Comparison of ENCODE assay signal across 15 cellular contexts in the genomic region with DNA sequence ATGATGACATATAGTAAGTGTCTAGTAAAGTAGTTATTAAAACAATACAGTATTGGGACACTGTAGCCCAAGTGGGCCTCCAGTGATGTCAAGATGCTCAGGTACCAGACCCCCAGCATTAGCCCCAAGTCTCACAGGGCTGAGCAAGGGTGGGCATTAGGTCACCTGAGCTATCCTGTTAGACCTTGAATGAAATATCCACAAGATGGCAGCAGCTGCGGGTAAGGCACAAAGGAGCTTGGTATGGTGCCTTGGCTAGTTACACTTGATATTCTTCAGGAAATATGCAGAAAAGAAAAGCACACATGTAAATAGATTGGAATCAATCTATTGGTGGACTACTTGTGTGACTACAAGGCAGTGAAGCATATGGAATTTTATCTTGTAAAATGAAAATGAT.
DNase-seq lines count a peak whose midpoint lies in the region; ATAC-seq and TF ChIP-seq lines count a peak whose summit lies in the region.
"Had no signal": no experiment of that assay in that cellular context is flagged by ENCODE, and none has a peak within 500 bp of the region (broad histone marks: within the 10 kb centered on the region; RNA-seq: fewer than 3 reads in every experiment).

No MANE protein-coding gene starts in this region.

- H3K27ac ChIP-seq in A673 (ENCODE audit: low read depth, low read length, poor library complexity, severe bottlenecking) (no peak overlapping the region), brain microvascular endothelial cell (no peak overlapping the region), ascending aorta (no peak overlapping the region)

- peak; percentile 55 for TF ChIP-seq CTCF in A673 (conservative IDR thresholded peaks at IDR 0.05; ENCODE audit: low read depth, low read length)
- peak; percentile 60 for TF ChIP-seq CTCF in GM13977 (IDR thresholded peaks at IDR 0.05; ENCODE audit: extremely low read depth, insufficient read depth, missing control alignments)
- TF ChIP-seq CTCF in brain microvascular endothelial cell (IDR thresholded peaks at IDR 0.05; ENCODE audit: low read depth, low read length, missing control alignments), result peak; percentile 10
- no peak for TF ChIP-seq CTCF in ascending aorta (IDR thresholded peaks at IDR 0.05)

- CTCF ChIA-PET in A673 (lab: Charles Lee), result interaction anchor here (1.0 kb wide), 1 partner anchor 293 kb away, joined by 6 read pairs; no protein-coding TSS in a partner anchor

- intact Hi-C loops in A673 (cut with micrococcal nuclease; ENCODE audit: unreplicated experiment), result loop anchor here (5.0 kb wide), 1 partner anchor 294 kb away; no protein-coding TSS in a partner anchor
- intact Hi-C loops in ascending aorta (cut with DNase I), result no loop called here

- H3K27ac Mint-ChIP-seq in activated T-cell treated with anti-CD3 and anti-CD28 coated beads, Interleukin-2, amount 50 U/mL, for 24 hours, result no peak overlapping the region
- H3K27ac Mint-ChIP-seq: activated T-helper 2 cell treated with anti-CD3 and anti-CD28 coated beads, Interferon-gamma antibody, Interleukin-2, Interleukin-4, amounts not matched to agents 10 μg/mL and 5 μg/mL and 100 μg/mL, durations not matched to agents 14 hours and 24 hours and 36 hours; IgD-negative memory B cell; T-helper 1 cell treated with Interleukin-12 subunit alpha and Interleukin-12 subunit beta and Interleukin-4 antibody, amounts not matched to agents 30 μg/mL and 1 μg/mL, for 36 hours had no signal

- H3K4me1 ChIP-seq in A673 (ENCODE audit: insufficient read depth, low read length, poor library complexity, severe bottlenecking) (no peaks in the 10 kb centered on the region), ascending aorta (no peaks in the 10 kb centered on the region)

- H3K27me3 ChIP-seq in A673 (replicated peaks; ENCODE audit: insufficient read depth, low read depth, low read length, poor library complexity) (no peaks in the 10 kb centered on the region), brain microvascular endothelial cell (replicated peaks) (no peaks in the 10 kb centered on the region), ascending aorta (no peaks in the 10 kb centered on the region)

- H3K9me3 ChIP-seq in A673 (ENCODE audit: low read depth, low read length, poor library complexity, severe bottlenecking), result no peaks in the 10 kb centered on the region
- H3K9me3 ChIP-seq in ascending aorta, result no peaks in the 10 kb centered on the region

- no peak overlapping the region for H3K4me3 ChIP-seq in A673 (ENCODE audit: low read depth, low read length, poor library complexity, severe bottlenecking)
- no peak overlapping the region for H3K4me3 ChIP-seq in brain microvascular endothelial cell (ENCODE audit: low read depth, low read length)
- no peak overlapping the region for H3K4me3 ChIP-seq in ascending aorta

- peak; percentile 30 for DNase-seq in A673 (ENCODE audit: low spot score)
- DNase-seq in GM13977 (ENCODE audit: low spot score), result no peak
- DNase-seq in NAMALWA (ENCODE audit: low spot score), result peak; percentile 39
- no peak for DNase-seq in brain microvascular endothelial cell
- DNase-seq in ascending aorta (ENCODE audit: low spot score in 2 of 2), result no peak
- no peak for DNase-seq in GM19240 (ENCODE audit: insufficient read length, low spot score)
- no peak for DNase-seq in activated T-cell treated with anti-CD3 and anti-CD28 coated beads, Interleukin-2, amount 50 U/mL, for 24 hours
- DNase-seq: activated CD4-positive, alpha-beta T cell treated with anti-CD3 and anti-CD28 coated beads, Interleukin-2, amount 50 U/mL, for 4 hours; NCI-H2029 treated with DMSO at 0.1 percent for 48 hours; posterior cingulate gyrus; stimulated activated naive CD4-positive, alpha-beta T cell had no signal

- no peak overlapping the region for H3K4me3 Mint-ChIP-seq in activated T-cell treated with anti-CD3 and anti-CD28 coated beads, Interleukin-2, amount 50 U/mL, for 24 hours
- H3K4me3 Mint-ChIP-seq: IgD-negative memory B cell; T-helper 1 cell treated with Interleukin-12 subunit alpha and Interleukin-12 subunit beta and Interleukin-4 antibody, amounts not matched to agents 30 μg/mL and 1 μg/mL, for 36 hours had no signal

- no peaks in the 10 kb centered on the region for H3K36me3 ChIP-seq in A673 (ENCODE audit: insufficient read depth, low read length, poor library complexity, severe bottlenecking)
- H3K36me3 ChIP-seq in brain microvascular endothelial cell (replicated peaks), result no peaks in the 10 kb centered on the region
- no peaks in the 10 kb centered on the region for H3K36me3 ChIP-seq in ascending aorta

- POLR2A ChIA-PET in A673 (lab: Charles Lee; ENCODE audit: low non-redundant PET), result no interaction called here

- H3K9me3 Mint-ChIP-seq in activated T-cell treated with anti-CD3 and anti-CD28 coated beads, Interleukin-2, amount 50 U/mL, for 24 hours, result peaks cover 12% of the 10 kb centered on the region
- H3K9me3 Mint-ChIP-seq: T-helper 1 cell treated with Interleukin-12 subunit alpha and Interleukin-12 subunit beta and Interleukin-4 antibody, amounts not matched to agents 30 μg/mL and 1 μg/mL, for 36 hours had no signal

- H3K36me3 Mint-ChIP-seq in activated T-cell treated with anti-CD3 and anti-CD28 coated beads, Interleukin-2, amount 50 U/mL, for 24 hours (ENCODE audit: low read depth), result no peaks in the 10 kb centered on the region
- H3K36me3 Mint-ChIP-seq: IgD-negative memory B cell had no signal

- in situ Hi-C loops in GM13977 (cut with MboI; ENCODE audit: low pct_unique_long_range_greater_than_20kb, low sequenced_read_pairs, unreplicated experiment), result no loop called here
- in situ Hi-C loops in brain microvascular endothelial cell (cut with HindIII; ENCODE audit: low pct_ligation_motif_present, low sequenced_read_pairs), result no loop called here

- no TSS peak for BruUV-seq in A673 (replicated peaks; lab: Mats Ljungman, UMichigan)

- no peak for ATAC-seq in HG03460 (IDR thresholded peaks at IDR 0.05; ENCODE audit: unreplicated experiment)

- no peaks in the 10 kb centered on the region for H3K27me3 Mint-ChIP-seq in activated T-cell treated with anti-CD3 and anti-CD28 coated beads, Interleukin-2, amount 50 U/mL, for 24 hours
- H3K27me3 Mint-ChIP-seq: IgD-negative memory B cell had no signal

- no peaks in the 10 kb centered on the region for H3K4me1 Mint-ChIP-seq in activated T-cell treated with anti-CD3 and anti-CD28 coated beads, Interleukin-2, amount 50 U/mL, for 24 hours (ENCODE audit: low read depth)
- H3K4me1 Mint-ChIP-seq: IgD-negative memory B cell had no signal

Comparison
In these comparisons a context has a peak if more than half of its experiments do, and no peak if none do; other contexts are left out.
1. DNase-seq: peak in A673 (single experiment) and NAMALWA (single experiment); none in GM13977 (single experiment), brain microvascular endothelial cell (single experiment), ascending aorta (0 of 2), GM19240 (single experiment) and activated T-cell treated with anti-CD3 and anti-CD28 coated beads, Interleukin-2, amount 50 U/mL, for 24 hours (single experiment).
2. CTCF ChIP-seq: peak in A673 (single experiment), GM13977 (single experiment) and brain microvascular endothelial cell (single experiment); none in ascending aorta (0 of 3).